Comparison of ENCODE assay signal across 9 cellular contexts in genomic region chr3:32686713-32687112, GRCh38. TPM values are rescaled to one million over a fixed set of nuclear protein-coding genes. Genes with fewer than 3 reads are reported as not detected.
DNase-seq lines count a peak whose midpoint lies in the region; TF ChIP-seq lines count a peak whose summit lies in the region.
"Had no signal": no experiment of that assay in that cellular context is flagged by ENCODE, and none has a peak within 500 bp of the region (broad histone marks: within the 10 kb centered on the region; RNA-seq: fewer than 3 reads in every experiment).

No MANE protein-coding gene starts in this region.

- DNase-seq in T-helper 2 cell treated with Interferon-gamma antibody and Interleukin-4, amounts not matched to agents 5 μg/mL and 100 μg/mL, for 36 hours (ENCODE audit: low spot score), result no peak
- DNase-seq in T-helper 2 cell (no peak), MM.1S (no peak), neural progenitor cell (ENCODE audit: low spot score) (no peak), tibial artery (no peak), AG20443 (ENCODE audit: low spot score) (no peak)
- DNase-seq in central memory CD4-positive, alpha-beta T cell, result no peak

- H4K20me1 ChIP-seq in MM.1S (ENCODE audit: insufficient read depth, low read length), result no peaks in the 10 kb centered on the region
- H4K20me1 ChIP-seq in neural progenitor cell (ENCODE audit: low read depth), result peaks cover 3% of the 10 kb centered on the region

- H3K27ac ChIP-seq in MM.1S (ENCODE audit: low read length), result no peak overlapping the region
- no peak overlapping the region for H3K27ac ChIP-seq in ectodermal cell (ENCODE audit: insufficient read depth, low read depth, low read length, poor library complexity, severe bottlenecking)
- H3K27ac ChIP-seq in neural progenitor cell, result no peak overlapping the region
- H3K27ac ChIP-seq in tibial artery, result no peak overlapping the region
- H3K27ac ChIP-seq: suprapubic skin had no signal

- peaks cover 15% of the 10 kb centered on the region for H3K36me3 Mint-ChIP-seq in T-helper 2 cell treated with Interferon-gamma antibody and Interleukin-4, amounts not matched to agents 5 μg/mL and 100 μg/mL, for 36 hours (ENCODE audit: low read depth)
- peaks cover 17% of the 10 kb centered on the region for H3K36me3 Mint-ChIP-seq in neural progenitor cell

- WGBS in ectodermal cell, 2 experiments, result 93 to 99% methylated on average over 3 of the region's 3 CpGs

- H3K4me2 ChIP-seq in MM.1S (ENCODE audit: low read depth, low read length) (peak overlapping the region; percentile 82; the same call in 1 of the 2 replicates), neural progenitor cell (peak overlapping the region; percentile 88)

- H3K9me3 ChIP-seq in MM.1S (replicated peaks; ENCODE audit: insufficient read depth, low read length), result no peaks in the 10 kb centered on the region
- H3K9me3 ChIP-seq in ectodermal cell (ENCODE audit: control insufficient read depth, low read length), result no peaks in the 10 kb centered on the region
- no peaks in the 10 kb centered on the region for H3K9me3 ChIP-seq in neural progenitor cell (ENCODE audit: low read depth)
- no peaks in the 10 kb centered on the region for H3K9me3 ChIP-seq in tibial artery
- H3K9me3 ChIP-seq: suprapubic skin had no signal

- peaks cover 13% of the 10 kb centered on the region; the same call in 1 of the 2 replicates for H3F3A ChIP-seq in MM.1S (ENCODE audit: insufficient read depth, low read length)
- H3F3A ChIP-seq in neural progenitor cell (ENCODE audit: low read depth), result peaks cover 13% of the 10 kb centered on the region

- H3K27ac Mint-ChIP-seq in T-helper 2 cell treated with Interferon-gamma antibody and Interleukin-4, amounts not matched to agents 5 μg/mL and 100 μg/mL, for 36 hours, result peak overlapping the region; percentile 7
- H3K27ac Mint-ChIP-seq in neural progenitor cell, result peak overlapping the region; percentile 64

- intact Hi-C loops in tibial artery (cut with DNase I; ENCODE audit: low total_unique reads), result loop anchor here (10.0 kb wide), 1 partner anchor 112 kb away; the partner anchor contains the start of gene DYNC1LI1

- H3K4me1 ChIP-seq in MM.1S (ENCODE audit: low read length) (peaks cover 13% of the 10 kb centered on the region), ectodermal cell (ENCODE audit: control insufficient read depth, insufficient read depth, low read length) (peaks cover 13% of the 10 kb centered on the region), neural progenitor cell (peaks cover 10% of the 10 kb centered on the region), tibial artery (peaks cover 0 to 24% (median 14%) of the 10 kb centered on the region in 4 donors)

- H3K9ac ChIP-seq in MM.1S (ENCODE audit: low read length) (no peak overlapping the region; the same call in 1 of the 2 replicates), neural progenitor cell (no peak overlapping the region)

- H3K4me3 Mint-ChIP-seq in T-helper 2 cell treated with Interferon-gamma antibody and Interleukin-4, amounts not matched to agents 5 μg/mL and 100 μg/mL, for 36 hours, result peak overlapping the region; percentile 95
- H3K4me3 Mint-ChIP-seq in neural progenitor cell, result peak overlapping the region; percentile 97

- H3K9me3 Mint-ChIP-seq in T-helper 2 cell treated with Interferon-gamma antibody and Interleukin-4, amounts not matched to agents 5 μg/mL and 100 μg/mL, for 36 hours, result no peaks in the 10 kb centered on the region
- no peaks in the 10 kb centered on the region for H3K9me3 Mint-ChIP-seq in neural progenitor cell

- H3K36me3 ChIP-seq in MM.1S (replicated peaks; ENCODE audit: insufficient read depth, low read length) (no peaks in the 10 kb centered on the region), ectodermal cell (ENCODE audit: control insufficient read depth, insufficient read depth, low read length) (no peaks in the 10 kb centered on the region), neural progenitor cell (no peaks in the 10 kb centered on the region), tibial artery (no peaks in the 10 kb centered on the region)
- H3K36me3 ChIP-seq: suprapubic skin had no signal

- H3K4me3 ChIP-seq in MM.1S (ENCODE audit: low read length) (no peak overlapping the region), ectodermal cell (ENCODE audit: insufficient read depth, low read depth, low read length) (peak overlapping the region; percentile 93), neural progenitor cell (peak overlapping the region; percentile 78), tibial artery (no peak overlapping the region)

- TF ChIP-seq CTCF in MM.1S (IDR thresholded peaks at IDR 0.05; ENCODE audit: low read length), result no peak
- no peak for TF ChIP-seq CTCF in neural progenitor cell (IDR thresholded peaks at IDR 0.05)
- no peak for TF ChIP-seq CTCF in tibial artery (IDR thresholded peaks at IDR 0.05)

- H3K9me2 ChIP-seq in MM.1S (replicated peaks; ENCODE audit: insufficient read depth, low read length), result no peaks in the 10 kb centered on the region

- H3K27me3 ChIP-seq in MM.1S (replicated peaks; ENCODE audit: insufficient read depth, low read length) (no peaks in the 10 kb centered on the region), ectodermal cell (ENCODE audit: control insufficient read depth, insufficient read depth, low read length, poor library complexity, severe bottlenecking) (no peaks in the 10 kb centered on the region), neural progenitor cell (no peaks in the 10 kb centered on the region), tibial artery (no peaks in the 10 kb centered on the region)
- H3K27me3 ChIP-seq: suprapubic skin had no signal

- H2AFZ ChIP-seq in MM.1S (ENCODE audit: low read length) (no peak overlapping the region), neural progenitor cell (replicated peaks) (no peak overlapping the region)

- peaks cover 28% of the 10 kb centered on the region for H3K4me1 Mint-ChIP-seq in T-helper 2 cell treated with Interferon-gamma antibody and Interleukin-4, amounts not matched to agents 5 μg/mL and 100 μg/mL, for 36 hours (ENCODE audit: low read depth)
- peaks cover 26% of the 10 kb centered on the region for H3K4me1 Mint-ChIP-seq in neural progenitor cell

- no peaks in the 10 kb centered on the region for H3K27me3 Mint-ChIP-seq in T-helper 2 cell treated with Interferon-gamma antibody and Interleukin-4, amounts not matched to agents 5 μg/mL and 100 μg/mL, for 36 hours (ENCODE audit: low read depth)
- H3K27me3 Mint-ChIP-seq in neural progenitor cell (ENCODE audit: insufficient read depth, low read depth), result peaks cover 3% of the 10 kb centered on the region

- H3K79me2 ChIP-seq in MM.1S (ENCODE audit: low read length) (peaks cover 57% of the 10 kb centered on the region), neural progenitor cell (ENCODE audit: low read depth) (peaks cover 64% of the 10 kb centered on the region)

RNA-seq across cellular contexts. Expression of gene CNOT10, which starts 1.7 kb away (rescaled TPM):
- 40.0 TPM for polyA plus RNA-seq in ectodermal cell (2013, experiment 1 of 4)
- polyA plus RNA-seq in ectodermal cell (2013, experiment 2 of 4), result 38.3 TPM
- polyA plus RNA-seq in ectodermal cell (2013, experiment 3 of 4), result 33.0 TPM
- polyA plus RNA-seq in ectodermal cell (2013, experiment 4 of 4), result 34.9 TPM
- 46.2 and 82.9 TPM in 2 replicates for total RNA-seq in neural progenitor cell (ENCODE audit: low replicate concordance)

Comparison
In these comparisons a context has a peak if more than half of its experiments do, and no peak if none do; other contexts are left out.
1. H3K4me3 ChIP-seq: peak in ectodermal cell (single experiment) and neural progenitor cell (single experiment); none in MM.1S (single experiment) and tibial artery (0 of 2).